In genomic region chr14:55513491-55513890, GRCh38 we compare ENCODE assay signal across 35 cellular contexts.
"Had no signal": no experiment of that assay in that cellular context is flagged by ENCODE, and none has a peak within 500 bp of the region (broad histone marks: within the 10 kb centered on the region; RNA-seq: fewer than 3 reads in every experiment).

No MANE protein-coding gene starts in this region.

- H3K4me1 ChIP-seq: adrenal gland, ascending aorta, body of pancreas, breast epithelium had no signal

- H3K27ac ChIP-seq: adrenal gland, ascending aorta, body of pancreas, brain microvascular endothelial cell, breast epithelium, cardiac muscle cell had no signal

- H3K36me3 ChIP-seq: adrenal gland, ascending aorta, brain microvascular endothelial cell, breast epithelium, cardiac muscle cell had no signal

- DNase-seq: activated effector memory CD4-positive, alpha-beta T cell treated with anti-CD3 and anti-CD28 coated beads, Interleukin-2, amount 50 U/mL, for 16 hours; activated effector memory CD4-positive, alpha-beta T cell treated with Interleukin-2 at 50 U/mL for 16 hours; activated gamma-delta T cell; activated gamma-delta T cell treated with Interleukin-2 at 50 U/mL for 16 hours; activated naive CD4-positive, alpha-beta T cell; activated naive CD4-positive, alpha-beta T cell treated with anti-CD3 and anti-CD28 coated beads for 36 hours; activated naive CD4-positive, alpha-beta T cell treated with anti-CD3 and anti-CD28 coated beads, Interleukin-2, amount 10 ng/mL, durations not matched to agents 7 days and 5 days; activated naive CD4-positive, alpha-beta T cell treated with anti-CD3 and anti-CD28 coated beads, Interleukin-2, amount 50 U/mL, for 16 hours; activated naive CD4-positive, alpha-beta T cell treated with Interleukin-2 at 50 U/mL for 16 hours; activated naive CD8-positive, alpha-beta T cell treated with anti-CD3 and anti-CD28 coated beads for 36 hours; activated naive CD8-positive, alpha-beta T cell treated with anti-CD3 and anti-CD28 coated beads, Interleukin-2, amount 10 ng/mL, durations not matched to agents 7 days and 5 days; activated naive CD8-positive, alpha-beta T cell treated with anti-CD3 and anti-CD28 coated beads, Interleukin-2, amount 50 U/mL, for 24 hours; activated T-cell treated with anti-CD3 and anti-CD28 coated beads for 4 hours; activated T-cell treated with anti-CD3 and anti-CD28 coated beads, Interleukin-2, amount 50 U/mL, for 1 hour; activated T-cell treated with anti-CD3 and anti-CD28 coated beads, Interleukin-2, amount 50 U/mL, for 24 hours; activated T-cell treated with anti-CD3 and anti-CD28 coated beads, Interleukin-2, amount 50 U/mL, for 4 hours; activated T-cell treated with anti-CD3 and anti-CD28 coated beads, Interleukin-2, amount 50 U/mL, for 48 hours; activated T-cell treated with anti-CD3 and anti-CD28 coated beads, Interleukin-2, amount 50 U/mL, for 72 hours; adrenal gland; amniotic stem cell; amygdala; anterior cingulate cortex; aorta; body of pancreas; brain microvascular endothelial cell; caudate nucleus; central memory CD4-positive, alpha-beta T cell; cerebellar nuclear complex had no signal

- H3K9me3 ChIP-seq: adrenal gland, ascending aorta, body of pancreas, breast epithelium had no signal

- H3K27me3 ChIP-seq: adrenal gland, ascending aorta, body of pancreas, brain microvascular endothelial cell, breast epithelium, cardiac muscle cell had no signal

- ATAC-seq: activated naive CD4-positive, alpha-beta T cell treated with anti-CD3 and anti-CD28 coated beads, Interleukin-2, amount 50 U/mL, for 72 hours; activated naive CD8-positive, alpha-beta T cell treated with anti-CD3 and anti-CD28 coated beads, Interleukin-2, amount 50 U/mL, for 24 hours; activated T-cell treated with anti-CD3 and anti-CD28 coated beads, Interleukin-2, amount 50 U/mL, for 4 hours; activated T-cell treated with anti-CD3 and anti-CD28 coated beads, Interleukin-2, amount 50 U/mL, for 72 hours; activated T-helper 17 cell treated with anti-CD3 and anti-CD28 coated beads, Interleukin-2, amount 50 U/mL, for 72 hours; body of pancreas had no signal

- H3K4me3 ChIP-seq: adrenal gland, ascending aorta, body of pancreas, breast epithelium, cardiac muscle cell had no signal

- FAIRE-seq: astrocyte, bronchial epithelial cell had no signal
